31 cellular contexts compared by ENCODE assay signal in genomic region chr19:3737487-3738205, GRCh38. TPM values are rescaled to one million over a fixed set of nuclear protein-coding genes. Genes with fewer than 3 reads are reported as not detected.
A peak's percentile ranks its signal among the peaks of the same experiment; 100 is the strongest.
DNase-seq lines count a peak whose midpoint lies in the region; ATAC-seq, FAIRE-seq and TF ChIP-seq lines count a peak whose summit lies in the region.
"Had no signal": no experiment of that assay in that cellular context is flagged by ENCODE, and none has a peak within 500 bp of the region (broad histone marks: within the 10 kb centered on the region; RNA-seq: fewer than 3 reads in every experiment).

No MANE protein-coding gene starts in this region.

- H3K27me3 ChIP-seq in bronchial epithelial cell (ENCODE audit: control insufficient read depth, insufficient read depth, low read length) (no peaks in the 10 kb centered on the region), neural progenitor cell (no peaks in the 10 kb centered on the region)
- H3K27me3 ChIP-seq: MG63 had no signal

- H3K36me3 ChIP-seq in HEK293 (ENCODE audit: control insufficient read depth in 2 of 2, insufficient read depth in 1 of 2, low read length in 2 of 2) (no peaks in the 10 kb centered on the region), bronchial epithelial cell (ENCODE audit: control insufficient read depth, insufficient read depth, low read length) (no peaks in the 10 kb centered on the region), neural progenitor cell (no peaks in the 10 kb centered on the region)
- H3K36me3 ChIP-seq: BE2C, MG63 had no signal

- H2AFZ ChIP-seq in neural progenitor cell (replicated peaks): no peak overlapping the region
- H2AFZ ChIP-seq: GM23338 had no signal

- no peak for TF ChIP-seq CTCF in activated CD8-positive, alpha-beta T cell treated with anti-CD3 and anti-CD28 coated beads for 36 hours (IDR thresholded peaks at IDR 0.05)
- no peak for TF ChIP-seq CTCF in HEK293 (tag by site-specific recombination; IDR thresholded peaks at IDR 0.05)
- no peak for TF ChIP-seq CTCF in bronchial epithelial cell (IDR thresholded peaks at IDR 0.05; ENCODE audit: insufficient read depth, low read length, severe bottlenecking)
- TF ChIP-seq CTCF in neural progenitor cell (IDR thresholded peaks at IDR 0.05): no peak

- H3K9ac ChIP-seq in neural progenitor cell: no peak overlapping the region

- CTCF ChIA-PET in activated CD8-positive, alpha-beta T cell treated with anti-CD3 and anti-CD28 coated beads, Interleukin-2, amount 10 ng/mL, durations not matched to agents 7 days and 5 days (lab: Charles Lee): interaction anchor here (0.9 kb wide), 1 partner anchor 25 kb away, joined by 3 read pairs; the partner anchor contains the start of gene MRPL54
- CTCF ChIA-PET in activated CD8-positive, alpha-beta T cell treated with anti-CD3 and anti-CD28 coated beads for 36 hours (lab: Charles Lee): no interaction called here
- CTCF ChIA-PET in HEK293 (lab: Yijun Ruan, JAX): no interaction called here

- FAIRE-seq in bronchial epithelial cell (lab: Jason Lieb, UNC): peak; percentile 18
- FAIRE-seq: HepG2, RCC 7860 had no signal

- H3K9me3 ChIP-seq in HEK293 (ENCODE audit: control insufficient read depth, insufficient read depth, low read depth, low read length) (no peaks in the 10 kb centered on the region), neural progenitor cell (ENCODE audit: low read depth) (no peaks in the 10 kb centered on the region)
- H3K9me3 ChIP-seq: BE2C, MG63 had no signal

- H3K4me3 Mint-ChIP-seq in activated CD8-positive, alpha-beta T cell treated with anti-CD3 and anti-CD28 coated beads, Interleukin-2, amount 10 ng/mL, durations not matched to agents 7 days and 5 days: no peak overlapping the region
- no peak overlapping the region for H3K4me3 Mint-ChIP-seq in activated CD8-positive, alpha-beta T cell treated with anti-CD3 and anti-CD28 coated beads for 36 hours
- H3K4me3 Mint-ChIP-seq in neural progenitor cell (no peak overlapping the region), immature natural killer cell (no peak overlapping the region)
- H3K4me3 Mint-ChIP-seq: CD14-positive monocyte, GM23338, H9, HFFc6 had no signal

- H3K4me3 ChIP-seq in HEK293 (ENCODE audit: low read depth, low read length) (no peak overlapping the region), bronchial epithelial cell (ENCODE audit: low read depth, low read length) (no peak overlapping the region), neural progenitor cell (no peak overlapping the region)
- H3K4me3 ChIP-seq: GM23338, MG63 had no signal

- H3K27ac ChIP-seq in HEK293 (ENCODE audit: extremely low read depth, low read depth, low read length): no peak overlapping the region
- H3K27ac ChIP-seq in neural progenitor cell: no peak overlapping the region

- no peaks in the 10 kb centered on the region for H3K36me3 Mint-ChIP-seq in activated CD8-positive, alpha-beta T cell treated with anti-CD3 and anti-CD28 coated beads, Interleukin-2, amount 10 ng/mL, durations not matched to agents 7 days and 5 days (ENCODE audit: low read depth)
- H3K36me3 Mint-ChIP-seq in activated CD8-positive, alpha-beta T cell treated with anti-CD3 and anti-CD28 coated beads for 36 hours (ENCODE audit: low read depth): no peaks in the 10 kb centered on the region
- no peaks in the 10 kb centered on the region for H3K36me3 Mint-ChIP-seq in neural progenitor cell
- no peaks in the 10 kb centered on the region for H3K36me3 Mint-ChIP-seq in immature natural killer cell
- H3K36me3 Mint-ChIP-seq: CD14-positive monocyte had no signal

- H3F3A ChIP-seq in neural progenitor cell (ENCODE audit: low read depth): no peaks in the 10 kb centered on the region

- no peaks in the 10 kb centered on the region for H4K20me1 ChIP-seq in neural progenitor cell (ENCODE audit: low read depth)

- POLR2A ChIA-PET in activated CD8-positive, alpha-beta T cell treated with anti-CD3 and anti-CD28 coated beads, Interleukin-2, amount 10 ng/mL, durations not matched to agents 7 days and 5 days (lab: Charles Lee): no interaction called here
- POLR2A ChIA-PET in activated CD8-positive, alpha-beta T cell treated with anti-CD3 and anti-CD28 coated beads for 36 hours (lab: Charles Lee): interaction anchor here (0.7 kb wide), 1 partner anchor 92 kb away, joined by 3 read pairs; no protein-coding TSS in a partner anchor
- POLR2A ChIA-PET in HEK293 (lab: Yijun Ruan, JAX): no interaction called here

- H3K4me2 ChIP-seq in neural progenitor cell: no peak overlapping the region
- H3K4me2 ChIP-seq: GM23338 had no signal

- H3K4me1 Mint-ChIP-seq in activated CD8-positive, alpha-beta T cell treated with anti-CD3 and anti-CD28 coated beads, Interleukin-2, amount 10 ng/mL, durations not matched to agents 7 days and 5 days (ENCODE audit: low read depth): peaks cover 18% of the 10 kb centered on the region
- H3K4me1 Mint-ChIP-seq in activated CD8-positive, alpha-beta T cell treated with anti-CD3 and anti-CD28 coated beads for 36 hours (ENCODE audit: low read depth): peaks cover 3% of the 10 kb centered on the region
- H3K4me1 Mint-ChIP-seq in neural progenitor cell (no peaks in the 10 kb centered on the region), immature natural killer cell (peaks cover 0 to 4% of the 10 kb centered on the region in 2 donors)
- H3K4me1 Mint-ChIP-seq: CD14-positive monocyte, GM23338, H9 had no signal

- ATAC-seq in activated CD8-positive, alpha-beta T cell treated with anti-CD3 and anti-CD28 coated beads, Interleukin-2, amount 10 ng/mL, durations not matched to agents 7 days and 5 days: no peak
- no peak for ATAC-seq in activated CD8-positive, alpha-beta T cell treated with anti-CD3 and anti-CD28 coated beads for 36 hours
- ATAC-seq: GM23338, HepG2 had no signal

- H3K27ac Mint-ChIP-seq in activated CD8-positive, alpha-beta T cell treated with anti-CD3 and anti-CD28 coated beads, Interleukin-2, amount 10 ng/mL, durations not matched to agents 7 days and 5 days: peak overlapping the region; percentile 7
- H3K27ac Mint-ChIP-seq in activated CD8-positive, alpha-beta T cell treated with anti-CD3 and anti-CD28 coated beads for 36 hours: no peak overlapping the region
- peak overlapping the region; percentile 8 for H3K27ac Mint-ChIP-seq in neural progenitor cell
- no peak overlapping the region for H3K27ac Mint-ChIP-seq in immature natural killer cell
- H3K27ac Mint-ChIP-seq: GM23338, H9, HFFc6 had no signal

- H3K4me1 ChIP-seq in HEK293 (ENCODE audit: control insufficient read depth, insufficient read depth, low read length): no peaks in the 10 kb centered on the region
- H3K4me1 ChIP-seq in neural progenitor cell: no peaks in the 10 kb centered on the region
- H3K4me1 ChIP-seq: BE2C had no signal

- H3K9me3 Mint-ChIP-seq in activated CD8-positive, alpha-beta T cell treated with anti-CD3 and anti-CD28 coated beads, Interleukin-2, amount 10 ng/mL, durations not matched to agents 7 days and 5 days (ENCODE audit: insufficient read depth): no peaks in the 10 kb centered on the region
- H3K9me3 Mint-ChIP-seq in activated CD8-positive, alpha-beta T cell treated with anti-CD3 and anti-CD28 coated beads for 36 hours: no peaks in the 10 kb centered on the region
- H3K9me3 Mint-ChIP-seq in neural progenitor cell: no peaks in the 10 kb centered on the region
- H3K9me3 Mint-ChIP-seq in immature natural killer cell: no peaks in the 10 kb centered on the region
- H3K9me3 Mint-ChIP-seq: GM23338, H9, HFFc6 had no signal

- H3K79me2 ChIP-seq in neural progenitor cell (ENCODE audit: low read depth): no peaks in the 10 kb centered on the region

- peaks cover 3% of the 10 kb centered on the region for H3K27me3 Mint-ChIP-seq in activated CD8-positive, alpha-beta T cell treated with anti-CD3 and anti-CD28 coated beads, Interleukin-2, amount 10 ng/mL, durations not matched to agents 7 days and 5 days (ENCODE audit: low read depth)
- H3K27me3 Mint-ChIP-seq in activated CD8-positive, alpha-beta T cell treated with anti-CD3 and anti-CD28 coated beads for 36 hours: no peaks in the 10 kb centered on the region
- peaks cover 4% of the 10 kb centered on the region for H3K27me3 Mint-ChIP-seq in neural progenitor cell (ENCODE audit: insufficient read depth, low read depth)
- H3K27me3 Mint-ChIP-seq in immature natural killer cell (ENCODE audit: low read depth in 3 of 3): peaks cover 0 to 4% (median 2%) of the 10 kb centered on the region in 3 donors

- DNase-seq in activated CD8-positive, alpha-beta T cell treated with anti-CD3 and anti-CD28 coated beads, Interleukin-2, amount 10 ng/mL, durations not matched to agents 7 days and 5 days: no peak
- no peak for DNase-seq in activated CD8-positive, alpha-beta T cell treated with anti-CD3 and anti-CD28 coated beads for 36 hours
- DNase-seq in bronchial epithelial cell (ENCODE audit: low read depth) (no peak), neural progenitor cell (ENCODE audit: low spot score) (no peak), immature natural killer cell (no peak), HuH-7.5 (ENCODE audit: low spot score) (no peak)
- no peak for DNase-seq in activated CD8-positive, alpha-beta memory T cell treated with anti-CD3 and anti-CD28 coated beads, Interleukin-2, amount 50 U/mL, for 48 hours
- DNase-seq: 8988T, ACHN, BE2C, DMS153, DND-41, H9, HFFc6, KBM-7, MG63, NCI-H1105 treated with DMSO at 0.1 percent for 48 hours, NCI-H146, NCI-H1930, NCI-H2107, NCI-H446, NCI-H524 treated with DMSO at 0.1 percent for 48 hours, NCI-H774, SIG-M5 had no signal

- intact Hi-C loops in activated CD8-positive, alpha-beta T cell treated with anti-CD3 and anti-CD28 coated beads for 36 hours (cut with micrococcal nuclease): no loop called here

RNA-seq across cellular contexts. Expression of gene APBA3, which starts 23.8 kb away (rescaled TPM):
- total RNA-seq in activated CD8-positive, alpha-beta T cell treated with anti-CD3 and anti-CD28 coated beads, Interleukin-2, amount 10 ng/mL, durations not matched to agents 7 days and 5 days: 10 to 100 TPM; 39.6 to 40.5 TPM
- 10 to 100 TPM; 28.0 to 29.1 TPM for total RNA-seq in activated CD8-positive, alpha-beta T cell treated with anti-CD3 and anti-CD28 coated beads for 36 hours
- total RNA-seq in bronchial epithelial cell (11.3 and 17.8 TPM in 2 replicates), neural progenitor cell (ENCODE audit: low replicate concordance) (17.3 and 41.1 TPM in 2 replicates)
- polyA plus RNA-seq in immature natural killer cell: 10 to 100 TPM; 24.2 to 32.4 (median 31.2) TPM

RNA-seq across cellular contexts. Expression of gene MRPL54, which starts 24.8 kb away (rescaled TPM):
- total RNA-seq in activated CD8-positive, alpha-beta T cell treated with anti-CD3 and anti-CD28 coated beads, Interleukin-2, amount 10 ng/mL, durations not matched to agents 7 days and 5 days: 10 to 100 TPM; 66.9 to 71.4 TPM
- 10 to 100 TPM; 47.4 to 50.9 TPM for total RNA-seq in activated CD8-positive, alpha-beta T cell treated with anti-CD3 and anti-CD28 coated beads for 36 hours
- total RNA-seq in bronchial epithelial cell (84.8 and 87.3 TPM in 2 replicates), neural progenitor cell (ENCODE audit: low replicate concordance) (15.1 and 21.4 TPM in 2 replicates)
- polyA plus RNA-seq in immature natural killer cell: 100 to 1,000 TPM; 116 to 167 (median 122) TPM

RNA-seq across cellular contexts. Expression of gene TJP3, which starts 29.5 kb away (rescaled TPM):
- 1 to 10 TPM; 1.3 TPM for total RNA-seq in activated CD8-positive, alpha-beta T cell treated with anti-CD3 and anti-CD28 coated beads, Interleukin-2, amount 10 ng/mL, durations not matched to agents 7 days and 5 days
- 1 to 10 TPM in 1 of 2 experiments, under 1 TPM in 1; 0.69 to 2.4 TPM for total RNA-seq in activated CD8-positive, alpha-beta T cell treated with anti-CD3 and anti-CD28 coated beads for 36 hours
- total RNA-seq in bronchial epithelial cell (2.1 and 5.0 TPM in 2 replicates), neural progenitor cell (ENCODE audit: low replicate concordance) (14.7 and 32.5 TPM in 2 replicates)
- under 1 TPM in 1 of 3 donors, not detected in 2; 0.34 TPM for polyA plus RNA-seq in immature natural killer cell
- total RNA-seq: HFFc6, HT1080, LHCN-M2 had no signal
- polyA plus RNA-seq: CD14-positive monocyte had no signal

RNA-seq across cellular contexts. Expression of gene RAX2, which starts 34.4 kb away (rescaled TPM):
- not detected for total RNA-seq in activated CD8-positive, alpha-beta T cell treated with anti-CD3 and anti-CD28 coated beads, Interleukin-2, amount 10 ng/mL, durations not matched to agents 7 days and 5 days
- not detected for total RNA-seq in activated CD8-positive, alpha-beta T cell treated with anti-CD3 and anti-CD28 coated beads for 36 hours
- total RNA-seq in bronchial epithelial cell (not detected in 2 replicates), neural progenitor cell (ENCODE audit: low replicate concordance) (not detected in 2 replicates)
- not detected for polyA plus RNA-seq in immature natural killer cell
- total RNA-seq: GM23338, H9, HepG2, HFFc6, HT1080, LHCN-M2 had no signal
- polyA plus RNA-seq: CD14-positive monocyte, HepG2 had no signal

RNA-seq across cellular contexts. Expression of gene PIP5K1C, which starts 37.4 kb away (rescaled TPM):
- 10 to 100 TPM; 19.7 to 20.0 TPM for total RNA-seq in activated CD8-positive, alpha-beta T cell treated with anti-CD3 and anti-CD28 coated beads, Interleukin-2, amount 10 ng/mL, durations not matched to agents 7 days and 5 days
- 10 to 100 TPM; 20.4 to 22.2 TPM for total RNA-seq in activated CD8-positive, alpha-beta T cell treated with anti-CD3 and anti-CD28 coated beads for 36 hours
- total RNA-seq in bronchial epithelial cell (6.3 and 6.9 TPM in 2 replicates), neural progenitor cell (ENCODE audit: low replicate concordance) (8.6 and 26.6 TPM in 2 replicates)
- 10 to 100 TPM in 1 of 3 donors, 1 to 10 TPM in 1, not detected in 1; 4.3 to 25.7 TPM for polyA plus RNA-seq in immature natural killer cell

Comparison
In these comparisons a context has a peak if more than half of its experiments do, and no peak if none do; other contexts are left out.
1. H3K27ac Mint-ChIP-seq: peak in activated CD8-positive, alpha-beta T cell treated with anti-CD3 and anti-CD28 coated beads, Interleukin-2, amount 10 ng/mL, durations not matched to agents 7 days and 5 days (single experiment) and neural progenitor cell (single experiment); none in activated CD8-positive, alpha-beta T cell treated with anti-CD3 and anti-CD28 coated beads for 36 hours (single experiment) and immature natural killer cell (0 of 6).